Comparison of ENCODE assay signal across 21 cellular contexts in the genomic region with DNA sequence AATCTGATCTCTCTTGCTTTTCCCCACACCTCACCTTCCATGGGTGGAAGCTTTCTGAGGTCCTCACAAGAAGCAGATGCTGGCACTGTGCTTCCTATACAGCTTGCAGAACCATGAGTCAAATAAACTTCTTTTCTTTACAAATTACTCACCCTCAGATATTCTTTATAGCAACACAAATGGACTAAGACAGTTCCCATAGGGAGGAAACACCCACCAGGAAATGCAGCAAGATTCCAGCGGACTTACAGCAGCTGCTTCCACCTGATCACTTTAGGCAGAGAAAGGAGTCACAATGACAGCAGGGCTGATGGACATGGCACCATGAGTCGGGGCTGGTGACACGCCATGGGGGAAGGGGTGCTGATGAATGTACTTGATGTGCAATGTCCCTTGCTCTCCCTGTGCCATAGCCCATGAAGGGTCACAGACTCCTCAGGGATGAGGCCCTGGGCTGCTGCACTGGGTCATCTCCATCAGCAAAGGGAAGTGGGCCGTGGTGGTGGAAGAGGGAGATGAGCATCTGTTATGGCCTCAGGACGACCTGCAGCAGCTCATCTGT. TPM values are rescaled to one million over a fixed set of nuclear protein-coding genes. Genes with fewer than 3 reads are reported as not detected.
DNase-seq lines count a peak whose midpoint lies in the region; ATAC-seq and TF ChIP-seq lines count a peak whose summit lies in the region.
"Had no signal": no experiment of that assay in that cellular context is flagged by ENCODE, and none has a peak within 500 bp of the region (broad histone marks: within the 10 kb centered on the region; RNA-seq: fewer than 3 reads in every experiment).

No MANE protein-coding gene starts in this region.

- WGBS in GM23248 (ENCODE audit: low coverage in 1 of 2, low lambda C conversion rate in 2 of 2, missing lambda C conversion rate in 2 of 2), 2 experiments = 34 to 35% methylated on average over 5 of the region's 5 CpGs
- WGBS in trophoblast cell (ENCODE audit: extremely low coverage, insufficient coverage, insufficient read length) = no CpG with 5 or more reads among the region's 5 CpGs
- WGBS in body of pancreas, 2 donors = 45 to 62% methylated on average over 3 to 5 of the region's 5 CpGs

- H3K9ac ChIP-seq in GM23248 (no peak overlapping the region), trophoblast cell (ENCODE audit: low read length) (no peak overlapping the region)
- H3K9ac ChIP-seq: SK-N-SH had no signal

- no peak overlapping the region for H3K27ac Mint-ChIP-seq in activated T-cell treated with anti-CD3 and anti-CD28 coated beads, Interleukin-2, amount 50 U/mL, for 24 hours
- peak overlapping the region; percentile 25 to 91 for H3K27ac Mint-ChIP-seq in T-cell

- no peaks in the 10 kb centered on the region for H3K79me2 ChIP-seq in GM23248 (ENCODE audit: insufficient read depth)
- H3K79me2 ChIP-seq in trophoblast cell (ENCODE audit: control insufficient read depth, insufficient read depth, low read length, poor library complexity) = no peaks in the 10 kb centered on the region

- H2AFZ ChIP-seq in GM23248 (no peak overlapping the region), trophoblast cell (ENCODE audit: insufficient read depth, low read length, poor library complexity) (no peak overlapping the region)

- H3K27ac ChIP-seq in GM23248 (no peak overlapping the region), trophoblast cell (ENCODE audit: low read depth, low read length) (no peak overlapping the region), body of pancreas (no peak overlapping the region)
- H3K27ac ChIP-seq: colonic mucosa, gastrocnemius medialis, left lung, right atrium auricular region had no signal

- no peak overlapping the region for H2BK5ac ChIP-seq in trophoblast cell (ENCODE audit: low read depth, low read length, poor library complexity)

- peak; percentile 27 for DNase-seq in activated T-cell treated with anti-CD3 and anti-CD28 coated beads, Interleukin-2, amount 50 U/mL, for 24 hours
- DNase-seq in activated T-cell treated with anti-CD3 and anti-CD28 coated beads for 4 hours = no peak
- peak; percentile 46 for DNase-seq in GM23248
- no peak for DNase-seq in T-cell
- DNase-seq in trophoblast cell = no peak
- no peak for DNase-seq in body of pancreas
- DNase-seq in DMS79 treated with DMSO at 0.1 percent for 48 hours (lab: John Stamatoyannopoulos, UW) = no peak
- no peak for DNase-seq in pons (ENCODE audit: low spot score)
- DNase-seq: activated CD4-positive, alpha-beta T cell treated with anti-CD3 and anti-CD28 coated beads, Interleukin-2, amount 50 U/mL, for 48 hours; colonic mucosa; gastrocnemius medialis; mucosa of descending colon; NCI-H1048; NCI-H2081 treated with DMSO at 0.1 percent for 48 hours; NCI-H526 treated with DMSO at 0.1 percent for 48 hours; nucleus accumbens; SK-N-SH had no signal

- H3K4me3 ChIP-seq in GM23248 (no peak overlapping the region), trophoblast cell (ENCODE audit: low read depth, low read length) (peak overlapping the region; percentile 4), body of pancreas (no peak overlapping the region)
- H3K4me3 ChIP-seq: colonic mucosa, gastrocnemius medialis, left lung, mucosa of descending colon, right atrium auricular region had no signal

- H4K8ac ChIP-seq in trophoblast cell (ENCODE audit: low read depth, low read length) = no peak overlapping the region

- POLR2A ChIA-PET in T-cell (lab: Charles Lee) = interaction anchor here in 1 of 2 donors (0.5 kb wide), 1 partner anchor 1130 kb away, joined by 3 read pairs; no protein-coding TSS in a partner anchor

- intact Hi-C loops in body of pancreas (cut with DNase I) = no loop called here

- H3K23ac ChIP-seq in trophoblast cell (ENCODE audit: low read length) = no peak overlapping the region

- H3K9me2 ChIP-seq in GM23248 (ENCODE audit: insufficient read depth) = no peaks in the 10 kb centered on the region
- H3K9me2 ChIP-seq: SK-N-SH had no signal

- no peak for TF ChIP-seq POLR2A in body of pancreas (IDR thresholded peaks at IDR 0.05)

- in situ Hi-C loops in GM23248 (cut with MboI) = no loop called here

- H4K12ac ChIP-seq in trophoblast cell (ENCODE audit: low read depth, low read length) = no peak overlapping the region

- H3K14ac ChIP-seq in trophoblast cell (ENCODE audit: low read length) = no peak overlapping the region

- peaks cover 8% of the 10 kb centered on the region for H3K9me3 Mint-ChIP-seq in activated T-cell treated with anti-CD3 and anti-CD28 coated beads, Interleukin-2, amount 50 U/mL, for 24 hours
- peaks cover 8 to 13% (median 12%) of the 10 kb centered on the region in 3 donors for H3K9me3 Mint-ChIP-seq in T-cell

- ATAC-seq in T-cell (replicated peaks in 1 of 4) (peak in 1 of 4 experiments; percentile 13), body of pancreas (no peak)
- ATAC-seq: gastrocnemius medialis, left lung, mucosa of descending colon, Panc1 had no signal

- H3K36me3 ChIP-seq in GM23248 (ENCODE audit: low read depth) = no peaks in the 10 kb centered on the region
- no peaks in the 10 kb centered on the region for H3K36me3 ChIP-seq in trophoblast cell (ENCODE audit: control insufficient read depth in 1 of 2, insufficient read depth in 2 of 2, low read length in 2 of 2)
- H3K36me3 ChIP-seq in body of pancreas (replicated peaks in 1 of 2; ENCODE audit: insufficient read depth in 1 of 2, low read depth in 2 of 2) = no peaks in the 10 kb centered on the region
- H3K36me3 ChIP-seq: colonic mucosa, gastrocnemius medialis, left lung, right atrium auricular region had no signal

- no peaks in the 10 kb centered on the region for H3K27me3 Mint-ChIP-seq in activated T-cell treated with anti-CD3 and anti-CD28 coated beads, Interleukin-2, amount 50 U/mL, for 24 hours
- H3K27me3 Mint-ChIP-seq in T-cell = no peaks in the 10 kb centered on the region

- CTCF ChIA-PET in T-cell (lab: Charles Lee) = no interaction called here

- H3F3A ChIP-seq in GM23248 (ENCODE audit: insufficient read depth) = no peaks in the 10 kb centered on the region

- no peaks in the 10 kb centered on the region for H3K9me3 ChIP-seq in GM23248 (ENCODE audit: low read depth)
- H3K9me3 ChIP-seq in trophoblast cell (ENCODE audit: insufficient read depth, low read depth, low read length) = peaks cover 1% of the 10 kb centered on the region
- H3K9me3 ChIP-seq in body of pancreas = no peaks in the 10 kb centered on the region
- H3K9me3 ChIP-seq: colonic mucosa, SK-N-SH had no signal

- H3K18ac ChIP-seq in trophoblast cell (ENCODE audit: low read length) = no peak overlapping the region

- no peak overlapping the region for H2BK120ac ChIP-seq in trophoblast cell (ENCODE audit: insufficient read depth, low read length, poor library complexity)

- H2BK12ac ChIP-seq in trophoblast cell (ENCODE audit: low read length) = no peak overlapping the region

- H3K4me2 ChIP-seq in GM23248 (ENCODE audit: unreplicated experiment) (no peak overlapping the region), trophoblast cell (ENCODE audit: low read length) (no peak overlapping the region)
- H3K4me2 ChIP-seq: SK-N-SH had no signal

- H3K36me3 Mint-ChIP-seq in activated T-cell treated with anti-CD3 and anti-CD28 coated beads, Interleukin-2, amount 50 U/mL, for 24 hours (ENCODE audit: low read depth) = no peaks in the 10 kb centered on the region
- peaks cover 4% of the 10 kb centered on the region for H3K36me3 Mint-ChIP-seq in T-cell

- H2AK5ac ChIP-seq in trophoblast cell (ENCODE audit: low read length) = no peak overlapping the region

- peaks cover 30% of the 10 kb centered on the region for H3K4me1 Mint-ChIP-seq in activated T-cell treated with anti-CD3 and anti-CD28 coated beads, Interleukin-2, amount 50 U/mL, for 24 hours (ENCODE audit: low read depth)
- H3K4me1 Mint-ChIP-seq in T-cell = peaks cover 36 to 50% (median 45%) of the 10 kb centered on the region in 3 donors

- H3K4me1 ChIP-seq in GM23248 (ENCODE audit: insufficient read depth) (no peaks in the 10 kb centered on the region), trophoblast cell (ENCODE audit: control insufficient read depth in 1 of 2, insufficient read depth in 2 of 2, low read length in 2 of 2) (no peaks in the 10 kb centered on the region), body of pancreas (no peaks in the 10 kb centered on the region)
- H3K4me1 ChIP-seq: colonic mucosa, gastrocnemius medialis, left lung, right atrium auricular region had no signal

- TF ChIP-seq CTCF in body of pancreas (IDR thresholded peaks at IDR 0.05) = no peak

- no peaks in the 10 kb centered on the region for H3K79me1 ChIP-seq in trophoblast cell (ENCODE audit: low read length)

- no peak overlapping the region for H3K4ac ChIP-seq in trophoblast cell (ENCODE audit: low read depth, low read length)

- no peak overlapping the region for H4K91ac ChIP-seq in trophoblast cell (ENCODE audit: low read depth, low read length)

- H3K27me3 ChIP-seq in GM23248 (replicated peaks; ENCODE audit: insufficient read depth) = peaks cover 25% of the 10 kb centered on the region
- no peaks in the 10 kb centered on the region for H3K27me3 ChIP-seq in trophoblast cell (ENCODE audit: insufficient read depth, low read length)
- H3K27me3 ChIP-seq in body of pancreas = no peaks in the 10 kb centered on the region
- H3K27me3 ChIP-seq: colonic mucosa, left lung, right atrium auricular region had no signal

- H4K20me1 ChIP-seq in GM23248 (ENCODE audit: insufficient read depth) = no peaks in the 10 kb centered on the region

- H3K4me3 Mint-ChIP-seq in activated T-cell treated with anti-CD3 and anti-CD28 coated beads, Interleukin-2, amount 50 U/mL, for 24 hours = no peak overlapping the region
- H3K4me3 Mint-ChIP-seq in T-cell = peak overlapping the region in 1 of 3 donors; percentile 71

RNA-seq across cellular contexts. Expression of a gene that starts 53.9 kb away (rescaled TPM):
- total RNA-seq in GM23248 (2014; rRNA removed; shearing (Covaris generic)) = not detected in 2 replicates
- not detected in 2 replicates for polyA plus RNA-seq in GM23248 (2016; fragmentation: Nextera tagmentation; extraction: Ambion mirVana)
- total RNA-seq in T-cell = not detected
- not detected in 2 replicates for polyA plus RNA-seq in trophoblast cell (2013)
- not detected for total RNA-seq in body of pancreas
- total RNA-seq: astrocyte, colonic mucosa, gastrocnemius medialis, left lung, mucosa of descending colon, right atrium auricular region had no signal
- polyA plus RNA-seq: SK-N-SH had no signal

Comparison
In these comparisons a context has a peak if more than half of its experiments do, and no peak if none do; other contexts are left out.
1. DNase-seq: peak in activated T-cell treated with anti-CD3 and anti-CD28 coated beads, Interleukin-2, amount 50 U/mL, for 24 hours (single experiment) and GM23248 (single experiment); none in activated T-cell treated with anti-CD3 and anti-CD28 coated beads for 4 hours (single experiment), T-cell (0 of 34), trophoblast cell (0 of 2), body of pancreas (0 of 4), DMS79 treated with DMSO at 0.1 percent for 48 hours (single experiment) and pons (single experiment).